Comparison of ENCODE assay signal across 9 cellular contexts in the genomic region with DNA sequence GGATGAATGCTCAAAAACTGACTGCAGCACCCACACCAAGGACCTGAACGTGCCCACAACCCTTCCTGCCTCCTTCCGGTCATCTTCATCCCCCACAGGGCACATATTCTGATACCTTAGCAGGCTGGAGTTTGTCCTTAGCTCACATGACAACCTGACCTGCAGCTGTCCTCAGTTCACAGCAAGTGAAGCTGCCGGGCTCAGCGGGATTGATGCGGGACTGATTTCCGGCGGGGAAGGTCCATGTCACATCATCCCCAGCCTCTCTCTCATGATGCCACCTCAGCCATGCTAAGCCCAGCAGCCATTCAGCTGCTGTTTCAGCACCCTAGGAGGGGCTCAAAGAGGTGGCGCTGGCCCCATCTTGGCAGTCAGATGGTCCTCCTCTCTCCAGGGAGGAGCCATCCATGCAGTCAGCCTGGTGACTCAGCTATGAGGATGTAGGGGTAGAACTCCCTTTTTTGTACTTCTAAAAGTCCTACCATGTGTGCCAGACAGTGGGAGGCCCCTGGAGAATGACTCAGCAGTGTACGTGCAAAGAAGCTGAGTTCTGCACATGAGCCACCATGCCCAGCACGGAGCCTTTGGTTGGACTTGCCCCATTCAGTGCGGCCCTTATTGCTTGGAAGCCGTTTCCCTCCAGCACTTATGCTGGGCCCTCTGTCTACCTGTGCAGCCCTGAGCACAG.
DNase-seq lines count a peak whose midpoint lies in the region; ATAC-seq and TF ChIP-seq lines count a peak whose summit lies in the region.
"Had no signal": no experiment of that assay in that cellular context is flagged by ENCODE, and none has a peak within 500 bp of the region (broad histone marks: within the 10 kb centered on the region; RNA-seq: fewer than 3 reads in every experiment).

No MANE protein-coding gene starts in this region.

- DNase-seq in DMS 273 (lab: John Stamatoyannopoulos, UW; ENCODE audit: unreplicated experiment) (peak; percentile 31), DMS 273 treated with DMSO at 0.1 percent for 48 hours (lab: John Stamatoyannopoulos, UW) (no peak), fibroblast of the conjunctiva (ENCODE audit: low read depth) (peak; percentile 95)
- DNase-seq in stimulated activated CD4-positive, alpha-beta T cell treated with anti-CD3 and anti-CD28 coated beads, Interleukin-1b, Interleukin-23, amount 100 ng/mL, for 48 hours = peak; percentile 70
- DNase-seq: lower lobe of right lung had no signal

- ATAC-seq in SK-N-SH treated with all-trans-retinoic acid at 6 μM for 48 hours (peak; percentile 78), GM21526 (IDR thresholded peaks at IDR 0.05; ENCODE audit: low FRiP score, unreplicated experiment) (no peak), HG02623 (IDR thresholded peaks at IDR 0.05; ENCODE audit: unreplicated experiment) (no peak), GM21381 (IDR thresholded peaks at IDR 0.05; ENCODE audit: unreplicated experiment) (no peak)

TF ChIP-seq in SK-N-SH treated with all-trans-retinoic acid at 6 μM for 48 hours, 23 proteins besides CTCF, POLR2A, EP300 and RAD21:
- no peak for TF ChIP-seq ZFP3 (CRISPR knock-in tag; IDR thresholded peaks at IDR 0.05)
- no peak for TF ChIP-seq CSRNP3 (CRISPR knock-in tag; IDR thresholded peaks at IDR 0.05)
- no peak for TF ChIP-seq TOX (CRISPR knock-in tag; IDR thresholded peaks at IDR 0.05; ENCODE audit: borderline replicate concordance)
- TF ChIP-seq CSDC2 (CRISPR knock-in tag; IDR thresholded peaks at IDR 0.05) = no peak
- TF ChIP-seq, protein P1, sequence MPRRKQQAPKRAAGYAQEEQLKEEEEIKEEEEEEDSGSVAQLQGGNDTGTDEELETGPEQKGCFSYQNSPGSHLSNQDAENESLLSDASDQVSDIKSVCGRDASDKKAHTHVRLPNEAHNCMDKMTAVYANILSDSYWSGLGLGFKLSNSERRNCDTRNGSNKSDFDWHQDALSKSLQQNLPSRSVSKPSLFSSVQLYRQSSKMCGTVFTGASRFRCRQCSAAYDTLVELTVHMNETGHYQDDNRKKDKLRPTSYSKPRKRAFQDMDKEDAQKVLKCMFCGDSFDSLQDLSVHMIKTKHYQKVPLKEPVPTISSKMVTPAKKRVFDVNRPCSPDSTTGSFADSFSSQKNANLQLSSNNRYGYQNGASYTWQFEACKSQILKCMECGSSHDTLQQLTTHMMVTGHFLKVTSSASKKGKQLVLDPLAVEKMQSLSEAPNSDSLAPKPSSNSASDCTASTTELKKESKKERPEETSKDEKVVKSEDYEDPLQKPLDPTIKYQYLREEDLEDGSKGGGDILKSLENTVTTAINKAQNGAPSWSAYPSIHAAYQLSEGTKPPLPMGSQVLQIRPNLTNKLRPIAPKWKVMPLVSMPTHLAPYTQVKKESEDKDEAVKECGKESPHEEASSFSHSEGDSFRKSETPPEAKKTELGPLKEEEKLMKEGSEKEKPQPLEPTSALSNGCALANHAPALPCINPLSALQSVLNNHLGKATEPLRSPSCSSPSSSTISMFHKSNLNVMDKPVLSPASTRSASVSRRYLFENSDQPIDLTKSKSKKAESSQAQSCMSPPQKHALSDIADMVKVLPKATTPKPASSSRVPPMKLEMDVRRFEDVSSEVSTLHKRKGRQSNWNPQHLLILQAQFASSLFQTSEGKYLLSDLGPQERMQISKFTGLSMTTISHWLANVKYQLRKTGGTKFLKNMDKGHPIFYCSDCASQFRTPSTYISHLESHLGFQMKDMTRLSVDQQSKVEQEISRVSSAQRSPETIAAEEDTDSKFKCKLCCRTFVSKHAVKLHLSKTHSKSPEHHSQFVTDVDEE (CRISPR knock-in tag; IDR thresholded peaks at IDR 0.05) = no peak
- TF ChIP-seq OSR1 (CRISPR knock-in tag; IDR thresholded peaks at IDR 0.05) = no peak
- no peak for TF ChIP-seq BACH2 (CRISPR knock-in tag; IDR thresholded peaks at IDR 0.05; ENCODE audit: borderline replicate concordance)
- no peak for TF ChIP-seq ZFP30 (CRISPR knock-in tag; IDR thresholded peaks at IDR 0.05)
